ENCODE assay signal across 8 cellular contexts in the genomic region with DNA sequence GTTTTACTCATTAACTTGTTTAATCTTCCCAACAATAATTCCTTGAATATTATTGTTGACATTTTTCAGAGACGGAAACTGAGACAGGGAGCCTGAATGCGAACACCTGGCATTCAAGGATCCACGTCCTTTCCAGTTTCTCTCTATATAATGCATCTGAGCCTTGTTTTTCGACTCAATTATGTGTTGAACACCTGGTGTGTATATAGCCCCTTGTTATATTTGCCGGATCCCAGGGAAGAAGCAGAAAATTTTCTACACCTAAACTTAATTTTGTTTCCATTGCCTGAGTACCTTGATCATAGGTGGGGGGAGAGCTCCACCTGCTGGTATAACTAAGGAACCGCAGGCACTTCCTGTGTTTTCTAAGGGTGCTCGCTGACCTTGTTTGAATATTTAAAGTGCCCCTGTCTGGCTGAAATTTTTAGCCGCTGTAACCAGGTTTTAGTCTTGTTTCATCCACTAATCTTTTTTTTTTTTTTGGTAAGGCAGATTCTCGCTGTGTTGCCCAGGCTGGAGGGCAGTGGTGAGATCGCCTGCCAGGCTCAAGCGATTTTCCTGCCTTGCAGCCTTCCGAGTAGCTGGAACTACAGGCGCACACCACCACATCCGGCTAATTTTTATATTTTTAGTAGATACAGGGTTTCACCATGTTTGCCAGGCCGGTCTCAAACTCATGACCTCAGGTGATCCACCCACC. TPM values are rescaled to one million over a fixed set of nuclear protein-coding genes. Genes with fewer than 3 reads are reported as not detected.
DNase-seq lines count a peak whose midpoint lies in the region; ATAC-seq and TF ChIP-seq lines count a peak whose summit lies in the region.

No MANE protein-coding gene starts in this region.

- intact Hi-C loops in activated T-helper 2 cell treated with anti-CD3 and anti-CD28 coated beads, Interferon-gamma antibody, Interleukin-2, Interleukin-4, amounts not matched to agents 10 μg/mL and 5 μg/mL and 100 μg/mL, durations not matched to agents 14 hours and 24 hours and 36 hours (cut with micrococcal nuclease), result loop anchor here (1.0 to 5.0 kb wide), 4 partner anchors 35 to 480 kb away; no protein-coding TSS in a partner anchor

- TF ChIP-seq CTCF in Loucy (conservative IDR thresholded peaks at IDR 0.05; ENCODE audit: low read length) (peak; percentile 72), neural progenitor cell (IDR thresholded peaks at IDR 0.05) (peak; percentile 98), suprapubic skin (IDR thresholded peaks at IDR 0.05) (peak; percentile 86 to 98)

- peaks cover 34% of the 10 kb centered on the region for H3K4me1 Mint-ChIP-seq in activated T-helper 2 cell treated with anti-CD3 and anti-CD28 coated beads, Interferon-gamma antibody, Interleukin-2, Interleukin-4, amounts not matched to agents 10 μg/mL and 5 μg/mL and 100 μg/mL, durations not matched to agents 14 hours and 24 hours and 36 hours (ENCODE audit: low read depth)
- H3K4me1 Mint-ChIP-seq in neural progenitor cell, result peaks cover 5% of the 10 kb centered on the region

- H4K20me1 ChIP-seq in Loucy (ENCODE audit: insufficient read depth, low read length, poor library complexity, severe bottlenecking) (no peaks in the 10 kb centered on the region), neural progenitor cell (ENCODE audit: low read depth) (no peaks in the 10 kb centered on the region)

- H3K4me3 ChIP-seq in Loucy (ENCODE audit: low read length, poor library complexity, severe bottlenecking) (no peak overlapping the region), neural progenitor cell (no peak overlapping the region), suprapubic skin (no peak overlapping the region)

- H3K79me2 ChIP-seq in Loucy (ENCODE audit: insufficient read depth, low read length) (no peaks in the 10 kb centered on the region), neural progenitor cell (ENCODE audit: low read depth) (no peaks in the 10 kb centered on the region)

- 39% methylated on average over 15 of the region's 15 CpGs for WGBS in suprapubic skin

- H3K4me2 ChIP-seq in Loucy (ENCODE audit: low read depth, low read length, poor library complexity, severe bottlenecking) (no peak overlapping the region), neural progenitor cell (no peak overlapping the region)

- H3K4me3 Mint-ChIP-seq in activated T-helper 2 cell treated with anti-CD3 and anti-CD28 coated beads, Interferon-gamma antibody, Interleukin-2, Interleukin-4, amounts not matched to agents 10 μg/mL and 5 μg/mL and 100 μg/mL, durations not matched to agents 14 hours and 24 hours and 36 hours (ENCODE audit: low read depth), result no peak overlapping the region
- no peak overlapping the region for H3K4me3 Mint-ChIP-seq in neural progenitor cell

- H3K9me2 ChIP-seq in Loucy (replicated peaks; ENCODE audit: low read depth, low read length), result no peaks in the 10 kb centered on the region

- H3K36me3 ChIP-seq in Loucy (ENCODE audit: insufficient read depth, low read length) (no peaks in the 10 kb centered on the region), neural progenitor cell (no peaks in the 10 kb centered on the region), suprapubic skin (no peaks in the 10 kb centered on the region)

- H3K27me3 ChIP-seq in Loucy (ENCODE audit: insufficient read depth, low read length, poor library complexity, severe bottlenecking) (no peaks in the 10 kb centered on the region), neural progenitor cell (no peaks in the 10 kb centered on the region), suprapubic skin (no peaks in the 10 kb centered on the region)

- ATAC-seq in GM18502 (IDR thresholded peaks at IDR 0.05; ENCODE audit: poor library complexity, unreplicated experiment), result peak; percentile 37

- no peak for TF ChIP-seq EP300 in suprapubic skin (IDR thresholded peaks at IDR 0.05)

- DNase-seq in 8988T (peak; percentile 30), SHP77 (lab: John Stamatoyannopoulos, UW) (peak; percentile 17 to 59), fibroblast of the conjunctiva (ENCODE audit: low read depth) (peak; percentile 50), neural progenitor cell (ENCODE audit: low spot score) (peak; percentile 69), suprapubic skin (ENCODE audit: low spot score in 2 of 2) (no peak)
- peak; percentile 64 for DNase-seq in activated T-helper 2 cell treated with anti-CD3 and anti-CD28 coated beads, Interferon-gamma antibody, Interleukin-2, Interleukin-4, amounts not matched to agents 10 μg/mL and 5 μg/mL and 100 μg/mL, durations not matched to agents 14 hours and 24 hours and 36 hours (ENCODE audit: low spot score)

- 0 out of 2 replicates have a peak overlapping the region, but pooled peaks have one; percentile 60 for H2AFZ ChIP-seq in Loucy (ENCODE audit: low read length)
- H2AFZ ChIP-seq in neural progenitor cell (replicated peaks), result peak overlapping the region; percentile 30

- H3F3A ChIP-seq in Loucy (ENCODE audit: low read depth) (no peaks in the 10 kb centered on the region), neural progenitor cell (ENCODE audit: low read depth) (no peaks in the 10 kb centered on the region)

- no peaks in the 10 kb centered on the region for H3K36me3 Mint-ChIP-seq in activated T-helper 2 cell treated with anti-CD3 and anti-CD28 coated beads, Interferon-gamma antibody, Interleukin-2, Interleukin-4, amounts not matched to agents 10 μg/mL and 5 μg/mL and 100 μg/mL, durations not matched to agents 14 hours and 24 hours and 36 hours (ENCODE audit: low read depth)
- no peaks in the 10 kb centered on the region for H3K36me3 Mint-ChIP-seq in neural progenitor cell

- peak overlapping the region; percentile 38 for H3K27ac Mint-ChIP-seq in activated T-helper 2 cell treated with anti-CD3 and anti-CD28 coated beads, Interferon-gamma antibody, Interleukin-2, Interleukin-4, amounts not matched to agents 10 μg/mL and 5 μg/mL and 100 μg/mL, durations not matched to agents 14 hours and 24 hours and 36 hours
- no peak overlapping the region for H3K27ac Mint-ChIP-seq in neural progenitor cell

- H3K4me1 ChIP-seq in Loucy (ENCODE audit: insufficient read depth, low read length, poor library complexity, severe bottlenecking) (peaks cover 4% of the 10 kb centered on the region), neural progenitor cell (no peaks in the 10 kb centered on the region), suprapubic skin (peaks cover 23% of the 10 kb centered on the region)

- TF ChIP-seq POLR2A in suprapubic skin (IDR thresholded peaks at IDR 0.05), result no peak

- H3K9me3 ChIP-seq in Loucy (ENCODE audit: insufficient read depth, low read depth, low read length) (no peaks in the 10 kb centered on the region), neural progenitor cell (ENCODE audit: low read depth) (no peaks in the 10 kb centered on the region), suprapubic skin (no peaks in the 10 kb centered on the region)

- H3K9me3 Mint-ChIP-seq in activated T-helper 2 cell treated with anti-CD3 and anti-CD28 coated beads, Interferon-gamma antibody, Interleukin-2, Interleukin-4, amounts not matched to agents 10 μg/mL and 5 μg/mL and 100 μg/mL, durations not matched to agents 14 hours and 24 hours and 36 hours, result no peaks in the 10 kb centered on the region
- peaks cover 3% of the 10 kb centered on the region for H3K9me3 Mint-ChIP-seq in neural progenitor cell

- H3K9ac ChIP-seq in Loucy (ENCODE audit: low read depth, low read length, poor library complexity, severe bottlenecking) (no peak overlapping the region), neural progenitor cell (no peak overlapping the region)

- peaks cover 2% of the 10 kb centered on the region for H3K27me3 Mint-ChIP-seq in activated T-helper 2 cell treated with anti-CD3 and anti-CD28 coated beads, Interferon-gamma antibody, Interleukin-2, Interleukin-4, amounts not matched to agents 10 μg/mL and 5 μg/mL and 100 μg/mL, durations not matched to agents 14 hours and 24 hours and 36 hours (ENCODE audit: low read depth)
- H3K27me3 Mint-ChIP-seq in neural progenitor cell (ENCODE audit: insufficient read depth, low read depth), result no peaks in the 10 kb centered on the region

- H3K27ac ChIP-seq in neural progenitor cell (no peak overlapping the region), suprapubic skin (peak overlapping the region; percentile 64)

RNA-seq across cellular contexts. Expression of a gene that starts 6.6 kb away (rescaled TPM):
- 33.9 and 35.9 TPM in 2 replicates for total RNA-seq in activated T-helper 2 cell treated with anti-CD3 and anti-CD28 coated beads, Interferon-gamma antibody, Interleukin-2, Interleukin-4, amounts not matched to agents 10 μg/mL and 5 μg/mL and 100 μg/mL, durations not matched to agents 14 hours and 24 hours and 36 hours
- total RNA-seq in neural progenitor cell (ENCODE audit: low replicate concordance) (21.6 and 22.8 TPM in 2 replicates), suprapubic skin (10 to 100 TPM; 12.2 to 19.2 (median 16.3) TPM)

RNA-seq across cellular contexts. Expression of a gene that starts 42.3 kb away (rescaled TPM):
- not detected in 2 replicates for total RNA-seq in activated T-helper 2 cell treated with anti-CD3 and anti-CD28 coated beads, Interferon-gamma antibody, Interleukin-2, Interleukin-4, amounts not matched to agents 10 μg/mL and 5 μg/mL and 100 μg/mL, durations not matched to agents 14 hours and 24 hours and 36 hours
- total RNA-seq in neural progenitor cell (ENCODE audit: low replicate concordance) (0.07 and 0.50 TPM in 2 replicates), suprapubic skin (1 to 10 TPM in 1 of 4 donors, under 1 TPM in 1, not detected in 2; 0.64 to 2.3 TPM)

Comparison
In these comparisons a context has a peak if more than half of its experiments do, and no peak if none do; other contexts are left out.
1. DNase-seq: peak in 8988T (single experiment), SHP77 (2 of 2), activated T-helper 2 cell treated with anti-CD3 and anti-CD28 coated beads, Interferon-gamma antibody, Interleukin-2, Interleukin-4, amounts not matched to agents 10 μg/mL and 5 μg/mL and 100 μg/mL, durations not matched to agents 14 hours and 24 hours and 36 hours (single experiment), fibroblast of the conjunctiva (single experiment) and neural progenitor cell (single experiment); none in suprapubic skin (0 of 2).
2. Peak in every context shown above with its lines, with median percentiles within 50 percentile points of each other: CTCF ChIP-seq.